In the genomic region with DNA sequence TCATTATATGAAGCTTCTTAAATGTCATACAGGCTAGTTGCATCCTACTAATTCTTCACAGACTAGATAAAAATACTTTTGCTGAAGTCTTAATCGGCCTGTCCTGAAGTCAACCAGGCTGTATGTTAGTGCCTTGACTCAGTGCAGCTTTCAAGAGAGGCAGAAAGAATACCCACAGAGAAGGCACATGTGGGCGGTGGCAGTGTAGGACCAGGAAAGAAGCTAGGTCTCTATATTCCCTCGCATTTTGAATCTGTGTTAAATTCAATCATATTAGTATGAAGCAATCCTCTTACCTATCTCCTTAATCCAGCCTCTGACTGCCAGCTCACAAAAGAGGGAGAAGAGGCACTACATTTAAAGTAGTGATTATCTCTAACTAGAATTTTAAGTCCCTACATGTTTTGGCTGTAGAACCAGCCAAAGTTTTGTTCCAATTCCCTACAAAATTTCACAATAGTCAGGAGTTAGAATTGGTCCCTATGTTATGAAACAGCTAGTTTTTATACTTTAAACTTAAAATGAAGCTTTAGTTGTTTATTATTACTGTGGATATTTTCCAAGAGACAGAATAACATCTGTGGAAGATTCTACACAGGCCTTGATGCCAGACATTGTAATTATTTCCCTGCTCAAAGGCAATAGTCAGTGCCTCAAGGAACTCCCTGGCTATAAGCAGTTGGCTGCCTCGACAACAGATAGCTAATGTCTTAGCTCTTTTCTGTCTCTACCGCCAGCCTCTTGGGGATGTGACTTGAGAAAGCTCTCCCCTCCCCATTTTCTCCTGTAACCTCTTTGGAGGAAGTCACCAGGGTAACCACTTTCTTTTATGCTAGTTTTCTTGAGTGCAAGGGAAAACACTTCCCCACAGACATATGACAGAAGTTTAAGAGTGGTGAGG, we compare ENCODE assay signal across 8 cellular contexts. TPM values are rescaled to one million over a fixed set of nuclear protein-coding genes. Genes with fewer than 3 reads are reported as not detected.
DNase-seq lines count a peak whose midpoint lies in the region; ATAC-seq and TF ChIP-seq lines count a peak whose summit lies in the region.

No MANE protein-coding gene starts in this region.

- POLR2A ChIA-PET in MCF 10A (lab: Yijun Ruan, JAX) = interaction anchor here (0.6 to 3.6 kb wide), 11 partner anchors 8 to 199 kb away, joined by 3 to 35 read pairs (median 3); no protein-coding TSS in a partner anchor

- TF ChIP-seq POLR2A in upper lobe of left lung (IDR thresholded peaks at IDR 0.05) = no peak

- no peak overlapping the region for H3K4me3 Mint-ChIP-seq in MCF 10A (ENCODE audit: unreplicated experiment)

- WGBS in mammary epithelial cell (ENCODE audit: low coverage, missing lambda C conversion rate) = 74% methylated on average over 4 of the region's 5 CpGs
- 57 to 65% methylated on average over 5 of the region's 5 CpGs for WGBS in upper lobe of left lung, 2 donors

- H4K20me1 ChIP-seq in mammary epithelial cell (ENCODE audit: insufficient read depth, low read length) = no peaks in the 10 kb centered on the region

- BruUV-seq in MCF 10A (replicated peaks; lab: Mats Ljungman, UMichigan) = no TSS peak
- BruUV-seq in mammary epithelial cell (replicated peaks; lab: Mats Ljungman, UMichigan) = no TSS peak

- CTCF ChIA-PET in MCF 10A (lab: Yijun Ruan, JAX) (interaction anchor here (0.6 to 1.3 kb wide), 6 partner anchors 19 to 324 kb away, joined by 3 to 4 read pairs (median 3); no protein-coding TSS in a partner anchor), mammary epithelial cell (lab: Charles Lee; ENCODE audit: low non-redundant PET) (interaction anchor here (0.6 kb wide), 2 partner anchors 155 to 260 kb away, joined by 3 to 6 read pairs; a partner anchor contains a TSS)

- H3K4me1 ChIP-seq in mammary epithelial cell (ENCODE audit: insufficient read depth, low read length) = peaks cover 18% of the 10 kb centered on the region
- peaks cover 59% of the 10 kb centered on the region for H3K4me1 ChIP-seq in adipocyte (ENCODE audit: control insufficient read depth, insufficient read depth, low read length)
- H3K4me1 ChIP-seq in upper lobe of left lung = peaks cover 57 to 84% (median 82%) of the 10 kb centered on the region in 4 donors

- H3K36me3 ChIP-seq in mammary epithelial cell (ENCODE audit: insufficient read depth, low read length) (no peaks in the 10 kb centered on the region), adipocyte (ENCODE audit: control insufficient read depth, insufficient read depth, low read length, severe bottlenecking) (no peaks in the 10 kb centered on the region), upper lobe of left lung (no peaks in the 10 kb centered on the region)

- no peaks in the 10 kb centered on the region for H3K27me3 Mint-ChIP-seq in MCF 10A (ENCODE audit: insufficient read depth, unreplicated experiment)

- H3K27ac ChIP-seq in mammary epithelial cell (ENCODE audit: insufficient read depth, low read depth, low read length) = no peak overlapping the region
- peak overlapping the region; percentile 52 to 79 (median 69) for H3K27ac ChIP-seq in upper lobe of left lung

- no peak for TF ChIP-seq CTCF in MCF 10A (IDR thresholded peaks at IDR 0.05; ENCODE audit: unreplicated experiment)
- no peak for TF ChIP-seq CTCF in mammary epithelial cell (conservative IDR thresholded peaks at IDR 0.05 in 1 of 2, IDR thresholded peaks at IDR 0.05 in 1 of 2; ENCODE audit: extremely low read depth in 1 of 2, insufficient read depth in 1 of 2, low read depth in 1 of 2, low read length in 2 of 2)
- no peak for TF ChIP-seq CTCF in upper lobe of left lung (IDR thresholded peaks at IDR 0.05)

- peaks cover 10% of the 10 kb centered on the region for H3K36me3 Mint-ChIP-seq in MCF 10A (ENCODE audit: insufficient read depth, unreplicated experiment)

- H2AFZ ChIP-seq in mammary epithelial cell (ENCODE audit: low read depth, low read length) = no peak overlapping the region

- peaks cover 36% of the 10 kb centered on the region for H3K79me2 ChIP-seq in mammary epithelial cell (ENCODE audit: insufficient read depth, low read length)

- dilution Hi-C loops in mammary epithelial cell (cut with HindIII; ENCODE audit: low sequenced_read_pairs) = no loop called here

- no peak for DNase-seq in MCF 10A (ENCODE audit: unreplicated experiment)
- DNase-seq in mammary epithelial cell = no peak
- DNase-seq in adipocyte (ENCODE audit: low read depth) = peak; percentile 90
- DNase-seq in medulla oblongata (ENCODE audit: extremely low spot score) = peak; percentile 35
- DNase-seq in upper lobe of left lung = no peak
- no peak for DNase-seq in amygdala (lab: John Stamatoyannopoulos, UW)
- DNase-seq in NCI-H2107 treated with DMSO at 0.1 percent for 48 hours (lab: John Stamatoyannopoulos, UW; ENCODE audit: unreplicated experiment) = no peak

- H3K27ac Mint-ChIP-seq in MCF 10A (ENCODE audit: low read depth, unreplicated experiment) = peak overlapping the region; percentile 75

- in situ Hi-C loops in mammary epithelial cell (cut with MboI; ENCODE audit: low sequenced_read_pairs in 2 of 2) = no loop called here

- no peaks in the 10 kb centered on the region for H3K9me3 Mint-ChIP-seq in MCF 10A (ENCODE audit: unreplicated experiment)

- H3K4me2 ChIP-seq in mammary epithelial cell (ENCODE audit: insufficient read depth, low read depth, low read length) = no peak overlapping the region

- intact Hi-C loops in MCF 10A (cut with micrococcal nuclease) = no loop called here
- intact Hi-C loops in mammary epithelial cell (cut with micrococcal nuclease) = no loop called here

- no peak overlapping the region for H3K4me3 ChIP-seq in mammary epithelial cell (replicated peaks in 1 of 3; ENCODE audit: insufficient read depth in 1 of 3, low read depth in 2 of 3, low read length in 3 of 3)
- peak overlapping the region; percentile 30 for H3K4me3 ChIP-seq in adipocyte (ENCODE audit: low read length)
- no peak overlapping the region for H3K4me3 ChIP-seq in upper lobe of left lung

- peaks cover 48% of the 10 kb centered on the region for H3K4me1 Mint-ChIP-seq in MCF 10A (ENCODE audit: insufficient read depth, unreplicated experiment)

- ATAC-seq in upper lobe of left lung (ENCODE audit: low FRiP score in 2 of 2) = peak in 1 of 2 donors; percentile 74
- no peak for ATAC-seq in HG03469 (IDR thresholded peaks at IDR 0.05; ENCODE audit: unreplicated experiment)

- H3K27me3 ChIP-seq in mammary epithelial cell (ENCODE audit: insufficient read depth, low read length) (no peaks in the 10 kb centered on the region), adipocyte (replicated peaks; ENCODE audit: control insufficient read depth, insufficient read depth, low read length) (no peaks in the 10 kb centered on the region), upper lobe of left lung (no peaks in the 10 kb centered on the region)

- no peak for TF ChIP-seq EP300 in upper lobe of left lung (IDR thresholded peaks at IDR 0.05)

- H3K9ac ChIP-seq in mammary epithelial cell (ENCODE audit: insufficient read depth, low read length) (no peak overlapping the region), adipocyte (ENCODE audit: low read length) (peak overlapping the region; percentile 47)

- H3K9me3 ChIP-seq in mammary epithelial cell (replicated peaks; ENCODE audit: insufficient read depth, low read length) (no peaks in the 10 kb centered on the region), adipocyte (ENCODE audit: control insufficient read depth, low read length) (no peaks in the 10 kb centered on the region), upper lobe of left lung (no peaks in the 10 kb centered on the region)

RNA-seq across cellular contexts. Expression of a gene that starts 31.9 kb away (rescaled TPM):
- 22.6 and 25.9 TPM in 2 replicates for total RNA-seq in MCF 10A (2022)
- 10 to 100 TPM; 14.0 to 21.8 TPM for total RNA-seq in mammary epithelial cell
- polyA plus RNA-seq in mammary epithelial cell = 11.1 TPM
- 63.8 TPM for polyA minus RNA-seq in mammary epithelial cell
- 10 to 100 TPM; 30.9 to 42.7 (median 35.1) TPM for total RNA-seq in upper lobe of left lung

Comparison
In these comparisons a context has a peak if more than half of its experiments do, and no peak if none do; other contexts are left out.
1. DNase-seq: peak in adipocyte (single experiment) and medulla oblongata (single experiment); none in MCF 10A (single experiment), mammary epithelial cell (single experiment), upper lobe of left lung (0 of 2), amygdala (0 of 56) and NCI-H2107 treated with DMSO at 0.1 percent for 48 hours (single experiment).